Comparison of ENCODE assay signal across 1 cellular context in the genomic region with DNA sequence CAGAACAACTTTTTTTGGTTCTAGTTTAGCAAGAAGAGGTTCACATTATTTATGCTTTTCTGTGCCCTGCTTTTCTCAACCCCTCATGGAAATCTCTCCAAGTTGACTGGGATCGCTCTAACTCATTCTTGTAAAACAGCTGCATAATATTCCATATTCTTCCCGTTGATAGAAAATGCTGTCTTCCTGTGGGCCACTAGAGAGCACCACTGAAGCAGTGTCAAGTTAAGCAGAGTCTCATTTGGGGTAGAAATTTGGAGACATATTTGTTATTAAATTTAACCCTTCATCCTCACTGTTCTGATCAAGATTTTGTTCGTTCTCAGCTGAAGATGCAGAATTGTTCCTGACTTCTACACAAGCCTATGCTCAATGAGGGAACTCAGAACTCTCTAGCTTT.
TF ChIP-seq lines count a peak whose summit lies in the region.

No MANE protein-coding gene starts in this region.

TF ChIP-seq in GM12878, 131 proteins besides CTCF, POLR2A, EP300 and RAD21 (continued from another document):
- TF ChIP-seq, protein P1, sequence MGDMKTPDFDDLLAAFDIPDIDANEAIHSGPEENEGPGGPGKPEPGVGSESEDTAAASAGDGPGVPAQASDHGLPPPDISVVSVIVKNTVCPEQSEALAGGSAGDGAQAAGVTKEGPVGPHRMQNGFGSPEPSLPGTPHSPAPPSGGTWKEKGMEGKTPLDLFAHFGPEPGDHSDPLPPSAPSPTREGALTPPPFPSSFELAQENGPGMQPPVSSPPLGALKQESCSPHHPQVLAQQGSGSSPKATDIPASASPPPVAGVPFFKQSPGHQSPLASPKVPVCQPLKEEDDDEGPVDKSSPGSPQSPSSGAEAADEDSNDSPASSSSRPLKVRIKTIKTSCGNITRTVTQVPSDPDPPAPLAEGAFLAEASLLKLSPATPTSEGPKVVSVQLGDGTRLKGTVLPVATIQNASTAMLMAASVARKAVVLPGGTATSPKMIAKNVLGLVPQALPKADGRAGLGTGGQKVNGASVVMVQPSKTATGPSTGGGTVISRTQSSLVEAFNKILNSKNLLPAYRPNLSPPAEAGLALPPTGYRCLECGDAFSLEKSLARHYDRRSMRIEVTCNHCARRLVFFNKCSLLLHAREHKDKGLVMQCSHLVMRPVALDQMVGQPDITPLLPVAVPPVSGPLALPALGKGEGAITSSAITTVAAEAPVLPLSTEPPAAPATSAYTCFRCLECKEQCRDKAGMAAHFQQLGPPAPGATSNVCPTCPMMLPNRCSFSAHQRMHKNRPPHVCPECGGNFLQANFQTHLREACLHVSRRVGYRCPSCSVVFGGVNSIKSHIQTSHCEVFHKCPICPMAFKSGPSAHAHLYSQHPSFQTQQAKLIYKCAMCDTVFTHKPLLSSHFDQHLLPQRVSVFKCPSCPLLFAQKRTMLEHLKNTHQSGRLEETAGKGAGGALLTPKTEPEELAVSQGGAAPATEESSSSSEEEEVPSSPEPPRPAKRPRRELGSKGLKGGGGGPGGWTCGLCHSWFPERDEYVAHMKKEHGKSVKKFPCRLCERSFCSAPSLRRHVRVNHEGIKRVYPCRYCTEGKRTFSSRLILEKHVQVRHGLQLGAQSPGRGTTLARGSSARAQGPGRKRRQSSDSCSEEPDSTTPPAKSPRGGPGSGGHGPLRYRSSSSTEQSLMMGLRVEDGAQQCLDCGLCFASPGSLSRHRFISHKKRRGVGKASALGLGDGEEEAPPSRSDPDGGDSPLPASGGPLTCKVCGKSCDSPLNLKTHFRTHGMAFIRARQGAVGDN (IDR thresholded peaks at IDR 0.05) = no peak
- TF ChIP-seq TCF3 (IDR thresholded peaks at IDR 0.05; ENCODE audit: borderline replicate concordance, insufficient read depth, low read depth, low read length) (no peak), MXI1 (IDR thresholded peaks at IDR 0.05; ENCODE audit: low read depth, low read length) (no peak), EZH2 (IDR thresholded peaks at IDR 0.05; ENCODE audit: borderline replicate concordance, control insufficient read depth, low read depth, low read length) (no peak), BACH1 (IDR thresholded peaks at IDR 0.05; ENCODE audit: borderline replicate concordance) (no peak), STAT1 (conservative IDR thresholded peaks at IDR 0.05) (no peak), ETV6 (conservative IDR thresholded peaks at IDR 0.05 in 1 of 2, IDR thresholded peaks at IDR 0.05 in 1 of 2; ENCODE audit: borderline replicate concordance in 1 of 2, low read depth in 1 of 2) (no peak), CHD1 (IDR thresholded peaks at IDR 0.05; ENCODE audit: low read depth, low read length) (no peak), DPF2 (IDR thresholded peaks at IDR 0.05) (no peak), PML (IDR thresholded peaks at IDR 0.05; ENCODE audit: low read length) (no peak), POU2F2 (IDR thresholded peaks at IDR 0.05; ENCODE audit: borderline replicate concordance, low read depth, low read length) (no peak), NBN (IDR thresholded peaks at IDR 0.05) (no peak), JUNB (IDR thresholded peaks at IDR 0.05) (no peak)
- TF ChIP-seq, protein P2, sequence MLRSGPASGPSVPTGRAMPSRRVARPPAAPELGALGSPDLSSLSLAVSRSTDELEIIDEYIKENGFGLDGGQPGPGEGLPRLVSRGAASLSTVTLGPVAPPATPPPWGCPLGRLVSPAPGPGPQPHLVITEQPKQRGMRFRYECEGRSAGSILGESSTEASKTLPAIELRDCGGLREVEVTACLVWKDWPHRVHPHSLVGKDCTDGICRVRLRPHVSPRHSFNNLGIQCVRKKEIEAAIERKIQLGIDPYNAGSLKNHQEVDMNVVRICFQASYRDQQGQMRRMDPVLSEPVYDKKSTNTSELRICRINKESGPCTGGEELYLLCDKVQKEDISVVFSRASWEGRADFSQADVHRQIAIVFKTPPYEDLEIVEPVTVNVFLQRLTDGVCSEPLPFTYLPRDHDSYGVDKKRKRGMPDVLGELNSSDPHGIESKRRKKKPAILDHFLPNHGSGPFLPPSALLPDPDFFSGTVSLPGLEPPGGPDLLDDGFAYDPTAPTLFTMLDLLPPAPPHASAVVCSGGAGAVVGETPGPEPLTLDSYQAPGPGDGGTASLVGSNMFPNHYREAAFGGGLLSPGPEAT (IDR thresholded peaks at IDR 0.05; ENCODE audit: low read depth) = no peak
- TF ChIP-seq, protein P3, sequence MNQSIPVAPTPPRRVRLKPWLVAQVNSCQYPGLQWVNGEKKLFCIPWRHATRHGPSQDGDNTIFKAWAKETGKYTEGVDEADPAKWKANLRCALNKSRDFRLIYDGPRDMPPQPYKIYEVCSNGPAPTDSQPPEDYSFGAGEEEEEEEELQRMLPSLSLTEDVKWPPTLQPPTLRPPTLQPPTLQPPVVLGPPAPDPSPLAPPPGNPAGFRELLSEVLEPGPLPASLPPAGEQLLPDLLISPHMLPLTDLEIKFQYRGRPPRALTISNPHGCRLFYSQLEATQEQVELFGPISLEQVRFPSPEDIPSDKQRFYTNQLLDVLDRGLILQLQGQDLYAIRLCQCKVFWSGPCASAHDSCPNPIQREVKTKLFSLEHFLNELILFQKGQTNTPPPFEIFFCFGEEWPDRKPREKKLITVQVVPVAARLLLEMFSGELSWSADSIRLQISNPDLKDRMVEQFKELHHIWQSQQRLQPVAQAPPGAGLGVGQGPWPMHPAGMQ (IDR thresholded peaks at IDR 0.05; ENCODE audit: borderline replicate concordance) = no peak
- TF ChIP-seq, protein P4, sequence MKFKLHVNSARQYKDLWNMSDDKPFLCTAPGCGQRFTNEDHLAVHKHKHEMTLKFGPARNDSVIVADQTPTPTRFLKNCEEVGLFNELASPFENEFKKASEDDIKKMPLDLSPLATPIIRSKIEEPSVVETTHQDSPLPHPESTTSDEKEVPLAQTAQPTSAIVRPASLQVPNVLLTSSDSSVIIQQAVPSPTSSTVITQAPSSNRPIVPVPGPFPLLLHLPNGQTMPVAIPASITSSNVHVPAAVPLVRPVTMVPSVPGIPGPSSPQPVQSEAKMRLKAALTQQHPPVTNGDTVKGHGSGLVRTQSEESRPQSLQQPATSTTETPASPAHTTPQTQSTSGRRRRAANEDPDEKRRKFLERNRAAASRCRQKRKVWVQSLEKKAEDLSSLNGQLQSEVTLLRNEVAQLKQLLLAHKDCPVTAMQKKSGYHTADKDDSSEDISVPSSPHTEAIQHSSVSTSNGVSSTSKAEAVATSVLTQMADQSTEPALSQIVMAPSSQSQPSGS (IDR thresholded peaks at IDR 0.05; ENCODE audit: low read length) = no peak
